5 cellular contexts compared by ENCODE assay signal in the genomic region with DNA sequence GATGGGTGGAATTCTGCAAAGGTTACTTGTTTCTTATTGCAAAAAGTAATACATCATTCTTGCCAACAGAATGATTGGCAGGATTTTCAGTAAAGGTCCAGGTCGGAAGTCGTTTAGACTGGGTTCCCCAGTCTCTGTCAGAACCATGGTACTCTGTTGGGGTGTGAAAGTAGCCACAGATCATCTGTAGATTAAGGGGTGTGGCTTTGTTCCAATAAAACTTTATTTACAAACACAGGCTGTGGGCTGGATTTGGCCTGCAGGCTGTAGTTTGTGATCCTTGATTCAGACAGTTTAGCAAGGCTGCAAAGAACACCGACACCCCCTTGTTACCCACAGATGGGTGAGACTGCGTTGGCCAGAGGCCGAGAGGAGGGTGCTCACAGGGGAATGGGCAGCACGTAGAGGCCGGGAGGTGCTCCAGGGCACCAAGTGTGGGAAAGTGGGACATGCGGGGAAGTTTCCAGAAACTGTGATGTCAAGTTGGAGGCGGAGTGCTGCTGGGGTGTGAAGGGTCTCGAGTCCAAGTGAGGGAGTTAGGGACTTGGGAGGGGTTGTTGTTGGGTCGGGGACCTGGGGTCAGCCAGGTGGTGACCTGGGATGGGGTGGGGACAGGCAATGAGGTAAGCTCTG. TPM values are rescaled to one million over a fixed set of nuclear protein-coding genes. Genes with fewer than 3 reads are reported as not detected.
"Had no signal": no experiment of that assay in that cellular context is flagged by ENCODE, and none has a peak within 500 bp of the region (broad histone marks: within the 10 kb centered on the region; RNA-seq: fewer than 3 reads in every experiment).

No MANE protein-coding gene starts in this region.

RNA-seq across cellular contexts. Expression of gene C16orf89, which starts 18.5 kb away (rescaled TPM):
- total RNA-seq: dermis blood vessel endothelial cell; lung microvascular endothelial cell; natural killer cell treated with Interleukin-12 subunit alpha and Interleukin-12 subunit beta and Interleukin-15 and Interleukin-18, amount 100 ng/mL, for 72 hours; neural crest cell; pulmonary artery endothelial cell had no signal
